Comparison of ENCODE assay signal across 18 cellular contexts in genomic region chr6:167398214-167399050, GRCh38.
DNase-seq lines count a peak whose midpoint lies in the region; ATAC-seq and TF ChIP-seq lines count a peak whose summit lies in the region.
"Had no signal": no experiment of that assay in that cellular context is flagged by ENCODE, and none has a peak within 500 bp of the region (broad histone marks: within the 10 kb centered on the region; RNA-seq: fewer than 3 reads in every experiment).

No MANE protein-coding gene starts in this region.

- H3K27me3 ChIP-seq in neural progenitor cell (no peaks in the 10 kb centered on the region), SK-N-SH (ENCODE audit: insufficient read depth) (no peaks in the 10 kb centered on the region)

- H2AFZ ChIP-seq in neural progenitor cell (replicated peaks) (no peak overlapping the region), SK-N-SH (ENCODE audit: low read depth) (no peak overlapping the region)

- H3K9me3 Mint-ChIP-seq in WTC11 (no peaks in the 10 kb centered on the region), neural progenitor cell (no peaks in the 10 kb centered on the region)

- H3F3A ChIP-seq in neural progenitor cell (ENCODE audit: low read depth) (no peaks in the 10 kb centered on the region), SK-N-SH (replicated peaks; ENCODE audit: insufficient read depth) (no peaks in the 10 kb centered on the region)

- CTCF ChIA-PET in WTC11 (lab: Charles Lee) = interaction anchor here (1.4 kb wide), 1 partner anchor 47 kb away, joined by 4 read pairs; no protein-coding TSS in a partner anchor
- CTCF ChIA-PET in SK-N-SH (lab: Yijun Ruan, JAX) = no interaction called here

- no peak overlapping the region for H3K4me3 Mint-ChIP-seq in WTC11
- H3K4me3 Mint-ChIP-seq in neural progenitor cell = no peak overlapping the region

- H3K4me1 ChIP-seq in neural progenitor cell = peaks cover 3% of the 10 kb centered on the region
- H3K4me1 ChIP-seq in SK-N-SH (ENCODE audit: control insufficient read depth in 1 of 2, insufficient read depth in 2 of 2, low read depth in 1 of 2, low read length in 1 of 2) = no peaks in the 10 kb centered on the region

- ATAC-seq in WTC11 = no peak
- ATAC-seq in GM19324 (IDR thresholded peaks at IDR 0.05; ENCODE audit: low FRiP score, unreplicated experiment) = no peak
- ATAC-seq in GM21360 (IDR thresholded peaks at IDR 0.05; ENCODE audit: unreplicated experiment) = no peak
- ATAC-seq: Right ventricle myocardium inferior had no signal

- no peaks in the 10 kb centered on the region for H3K79me2 ChIP-seq in neural progenitor cell (ENCODE audit: low read depth)
- H3K79me2 ChIP-seq in SK-N-SH (ENCODE audit: insufficient read depth) = no peaks in the 10 kb centered on the region

- 41% methylated on average over 5 of the region's 14 CpGs for WGBS in SK-N-SH (ENCODE audit: low lambda C conversion rate)

- H3K4me1 Mint-ChIP-seq in WTC11 (peaks cover 13% of the 10 kb centered on the region), neural progenitor cell (peaks cover 11% of the 10 kb centered on the region)

- DNase-seq in WTC11 (ENCODE audit: low spot score) (no peak), islet precursor cell (peak; percentile 39), neural progenitor cell (ENCODE audit: low spot score) (no peak), SK-N-SH (no peak)
- DNase-seq in stimulated activated CD4-positive, alpha-beta T cell treated with anti-CD3 and anti-CD28 coated beads, Interleukin-2, amount 100 ng/mL, for 24 hours = no peak
- DNase-seq: ACHN; DMS79 treated with DMSO at 0.1 percent for 48 hours; GOT3; MM.1S; NCI-H1092 treated with DMSO at 0.1 percent for 48 hours; NCI-H2081 treated with DMSO at 0.1 percent for 48 hours; NCI-H446 treated with DMSO at 0.1 percent for 48 hours; NCI-H69; NK-92 treated with Interleukin-12 subunit alpha and Interleukin-12 subunit beta, amount 100 ng/mL, for 24 hours had no signal

- H3K27ac ChIP-seq in neural progenitor cell (no peak overlapping the region), SK-N-SH (ENCODE audit: low read depth in 2 of 2, low read length in 1 of 2) (no peak overlapping the region)
- H3K27ac ChIP-seq: C4-2B had no signal

- no peaks in the 10 kb centered on the region for H3K9me3 ChIP-seq in neural progenitor cell (ENCODE audit: low read depth)
- no peaks in the 10 kb centered on the region for H3K9me3 ChIP-seq in SK-N-SH

- no peaks in the 10 kb centered on the region for H4K20me1 ChIP-seq in neural progenitor cell (ENCODE audit: low read depth)
- H4K20me1 ChIP-seq in SK-N-SH (ENCODE audit: insufficient read depth) = no peaks in the 10 kb centered on the region

- POLR2A ChIA-PET in WTC11 (lab: Charles Lee) = no interaction called here
- POLR2A ChIA-PET in SK-N-SH (lab: Yijun Ruan, JAX) = no interaction called here

- H3K27me3 Mint-ChIP-seq in WTC11 (ENCODE audit: low read depth) (no peaks in the 10 kb centered on the region), neural progenitor cell (ENCODE audit: insufficient read depth, low read depth) (peaks cover 3% of the 10 kb centered on the region)

- H3K36me3 ChIP-seq in neural progenitor cell (no peaks in the 10 kb centered on the region), SK-N-SH (replicated peaks in 1 of 2; ENCODE audit: control insufficient read depth in 1 of 2, insufficient read depth in 2 of 2, low read length in 1 of 2) (no peaks in the 10 kb centered on the region)

- no peaks in the 10 kb centered on the region for H3K36me3 Mint-ChIP-seq in WTC11
- no peaks in the 10 kb centered on the region for H3K36me3 Mint-ChIP-seq in neural progenitor cell

- TF ChIP-seq CTCF in WTC11 (IDR thresholded peaks at IDR 0.05) (no peak), neural progenitor cell (IDR thresholded peaks at IDR 0.05) (no peak), SK-N-SH (IDR thresholded peaks at IDR 0.05) (no peak)

- H3K27ac Mint-ChIP-seq in WTC11 = no peak overlapping the region
- peak overlapping the region; percentile 15 for H3K27ac Mint-ChIP-seq in neural progenitor cell

- H3K9ac ChIP-seq in neural progenitor cell (no peak overlapping the region), SK-N-SH (no peak overlapping the region)

- no peak overlapping the region for H3K4me3 ChIP-seq in neural progenitor cell
- H3K4me3 ChIP-seq in SK-N-SH (ENCODE audit: low read depth in 2 of 2, low read length in 1 of 2) = no peak overlapping the region

- TF ChIP-seq EP300 in SK-N-SH (IDR thresholded peaks at IDR 0.05; ENCODE audit: borderline replicate concordance in 1 of 2, low read depth in 1 of 2, low read length in 1 of 2) = no peak

- no peak for TF ChIP-seq RAD21 in SK-N-SH (IDR thresholded peaks at IDR 0.05; ENCODE audit: low read length)

- H3K4me2 ChIP-seq in neural progenitor cell = no peak overlapping the region
- no peak overlapping the region for H3K4me2 ChIP-seq in SK-N-SH

- no peaks in the 10 kb centered on the region for H3K9me2 ChIP-seq in SK-N-SH

TF ChIP-seq in WTC11, 78 proteins besides CTCF, POLR2A, EP300 and RAD21:
- TF ChIP-seq GABPB1 (CRISPR knock-in tag; IDR thresholded peaks at IDR 0.05) (peak; percentile 87), ELF4 (CRISPR knock-in tag; IDR thresholded peaks at IDR 0.05; ENCODE audit: low read depth) (no peak)
TF ChIP-seq in WTC11: peak in this region for 1.

TF ChIP-seq in SK-N-SH, 30 proteins besides CTCF, POLR2A, EP300 and RAD21:
- no peak for TF ChIP-seq FOXJ3 (CRISPR knock-in tag; IDR thresholded peaks at IDR 0.05)
- TF ChIP-seq, protein P1, sequence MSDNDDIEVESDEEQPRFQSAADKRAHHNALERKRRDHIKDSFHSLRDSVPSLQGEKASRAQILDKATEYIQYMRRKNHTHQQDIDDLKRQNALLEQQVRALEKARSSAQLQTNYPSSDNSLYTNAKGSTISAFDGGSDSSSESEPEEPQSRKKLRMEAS (IDR thresholded peaks at IDR 0.05; ENCODE audit: low read depth) = no peak
- TF ChIP-seq EZH2phosphoT487 (IDR thresholded peaks at IDR 0.05; ENCODE audit: borderline replicate concordance, low read depth) = no peak
- TF ChIP-seq ELF1 (IDR thresholded peaks at IDR 0.05) = no peak
